2 cellular contexts compared by ENCODE assay signal in the genomic region with DNA sequence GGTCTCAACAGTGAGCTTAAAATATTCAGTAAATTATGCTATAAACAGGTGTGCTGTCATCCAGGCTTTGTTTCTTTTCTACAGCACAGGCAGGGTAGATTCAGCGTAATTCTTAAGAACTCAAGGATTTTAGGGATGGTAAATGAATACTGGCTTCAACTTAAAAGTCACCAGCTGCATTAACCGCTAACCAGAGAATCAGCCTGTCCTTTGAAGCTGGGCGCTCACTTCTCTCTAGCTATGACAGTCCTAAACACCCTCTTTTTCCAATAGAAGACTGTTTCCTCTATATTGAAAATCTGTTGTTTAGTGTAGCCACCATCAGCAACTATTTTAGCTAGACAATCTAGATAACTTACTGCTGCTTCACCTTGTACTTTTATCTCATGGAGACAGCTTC.
TF ChIP-seq lines count a peak whose summit lies in the region.

No MANE protein-coding gene starts in this region.

TF ChIP-seq in GM23338, 12 proteins besides CTCF, POLR2A, EP300 and RAD21 (continued from another document):
- TF ChIP-seq EZH2phosphoT487 (IDR thresholded peaks at IDR 0.05; ENCODE audit: unreplicated experiment): no peak

TF ChIP-seq in K562, 482 proteins besides CTCF, POLR2A, EP300 and RAD21 (continued from another document):
- TF ChIP-seq, protein P1, sequence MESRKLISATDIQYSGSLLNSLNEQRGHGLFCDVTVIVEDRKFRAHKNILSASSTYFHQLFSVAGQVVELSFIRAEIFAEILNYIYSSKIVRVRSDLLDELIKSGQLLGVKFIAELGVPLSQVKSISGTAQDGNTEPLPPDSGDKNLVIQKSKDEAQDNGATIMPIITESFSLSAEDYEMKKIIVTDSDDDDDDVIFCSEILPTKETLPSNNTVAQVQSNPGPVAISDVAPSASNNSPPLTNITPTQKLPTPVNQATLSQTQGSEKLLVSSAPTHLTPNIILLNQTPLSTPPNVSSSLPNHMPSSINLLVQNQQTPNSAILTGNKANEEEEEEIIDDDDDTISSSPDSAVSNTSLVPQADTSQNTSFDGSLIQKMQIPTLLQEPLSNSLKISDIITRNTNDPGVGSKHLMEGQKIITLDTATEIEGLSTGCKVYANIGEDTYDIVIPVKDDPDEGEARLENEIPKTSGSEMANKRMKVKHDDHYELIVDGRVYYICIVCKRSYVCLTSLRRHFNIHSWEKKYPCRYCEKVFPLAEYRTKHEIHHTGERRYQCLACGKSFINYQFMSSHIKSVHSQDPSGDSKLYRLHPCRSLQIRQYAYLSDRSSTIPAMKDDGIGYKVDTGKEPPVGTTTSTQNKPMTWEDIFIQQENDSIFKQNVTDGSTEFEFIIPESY (CRISPR knock-in tag; IDR thresholded peaks at IDR 0.05): peak; percentile 69
- 0 out of 2 replicates have a peak, but pooled peaks have one; percentile 7 for TF ChIP-seq CBFA2T3 (IDR thresholded peaks at IDR 0.05)
TF ChIP-seq in K562: peak in this region for 5.
